ENCODE assay signal across 13 cellular contexts in the genomic region with DNA sequence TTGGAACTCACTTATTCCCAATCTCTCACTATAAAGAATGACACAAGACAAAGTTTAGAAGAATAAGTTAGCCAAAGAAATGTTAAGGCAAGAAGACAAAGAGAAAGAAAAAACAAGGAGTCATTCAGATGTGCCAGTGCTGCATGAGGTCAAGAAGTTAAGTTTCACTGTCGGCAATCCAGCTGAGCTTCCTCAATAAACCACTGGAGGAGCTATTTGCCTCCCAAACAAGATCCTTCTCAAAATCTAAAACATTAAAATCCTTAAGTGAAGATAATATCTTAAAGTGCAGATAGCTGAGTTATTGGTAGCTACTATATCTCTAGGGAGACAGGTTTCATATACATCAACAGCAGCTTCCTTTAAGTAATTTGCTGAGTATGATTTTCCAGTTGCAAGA.
A peak's percentile ranks its signal among the peaks of the same experiment; 100 is the strongest.
DNase-seq lines count a peak whose midpoint lies in the region; ATAC-seq and TF ChIP-seq lines count a peak whose summit lies in the region.
"Had no signal": no experiment of that assay in that cellular context is flagged by ENCODE, and none has a peak within 500 bp of the region (broad histone marks: within the 10 kb centered on the region; RNA-seq: fewer than 3 reads in every experiment).

No MANE protein-coding gene starts in this region.

- H3K9me3 Mint-ChIP-seq in activated naive CD4-positive, alpha-beta T cell treated with anti-CD3 and anti-CD28 coated beads, Interleukin-2, amount 50 U/mL, for 24 hours, result no peaks in the 10 kb centered on the region

- intact Hi-C loops in cardiac septum (cut with DNase I), result no loop called here

- TF ChIP-seq CTCF in foreskin keratinocyte (conservative IDR thresholded peaks at IDR 0.05), result peak; percentile 25

- DNase-seq in activated naive CD4-positive, alpha-beta T cell (lab: John Stamatoyannopoulos, UW), result no peak
- DNase-seq in SK-N-DZ (ENCODE audit: low spot score) (peak; percentile 65), foreskin keratinocyte (no peak), NCI-H510A treated with DMSO at 0.1 percent for 48 hours (lab: John Stamatoyannopoulos, UW) (no peak), cardiac septum (ENCODE audit: low spot score) (no peak), NCI-H2171 (lab: John Stamatoyannopoulos, UW) (no peak), NCI-H2081 (lab: John Stamatoyannopoulos, UW) (no peak)
- DNase-seq: DMS79, hippocampal formation, MV-4-11, NCI-H2227 treated with DMSO at 0.1 percent for 48 hours had no signal

- no peak for ATAC-seq in foreskin keratinocyte

- no peaks in the 10 kb centered on the region for H3K4me1 ChIP-seq in foreskin keratinocyte

- no peak overlapping the region for H3K27ac ChIP-seq in foreskin keratinocyte
- H3K27ac ChIP-seq: cardiac muscle cell had no signal

- H3K27ac Mint-ChIP-seq in activated naive CD4-positive, alpha-beta T cell treated with anti-CD3 and anti-CD28 coated beads, Interleukin-2, amount 50 U/mL, for 24 hours, result peak overlapping the region; percentile 30

- H3K4me1 Mint-ChIP-seq in activated naive CD4-positive, alpha-beta T cell treated with anti-CD3 and anti-CD28 coated beads, Interleukin-2, amount 50 U/mL, for 24 hours, result no peaks in the 10 kb centered on the region

- H3K4me3 Mint-ChIP-seq in activated naive CD4-positive, alpha-beta T cell treated with anti-CD3 and anti-CD28 coated beads, Interleukin-2, amount 50 U/mL, for 24 hours, result no peak overlapping the region

- no peaks in the 10 kb centered on the region for H3K36me3 Mint-ChIP-seq in activated naive CD4-positive, alpha-beta T cell treated with anti-CD3 and anti-CD28 coated beads, Interleukin-2, amount 50 U/mL, for 24 hours

- H3K27me3 ChIP-seq in foreskin keratinocyte, result no peaks in the 10 kb centered on the region
- H3K27me3 ChIP-seq: cardiac muscle cell had no signal

- no peaks in the 10 kb centered on the region for H3K27me3 Mint-ChIP-seq in activated naive CD4-positive, alpha-beta T cell treated with anti-CD3 and anti-CD28 coated beads, Interleukin-2, amount 50 U/mL, for 24 hours
